ENCODE assay signal across 14 cellular contexts in genomic region chr4:38855466-38855865, GRCh38. TPM values are rescaled to one million over a fixed set of nuclear protein-coding genes. Genes with fewer than 3 reads are reported as not detected.
DNase-seq lines count a peak whose midpoint lies in the region; ATAC-seq and TF ChIP-seq lines count a peak whose summit lies in the region.
"Had no signal": no experiment of that assay in that cellular context is flagged by ENCODE, and none has a peak within 500 bp of the region (broad histone marks: within the 10 kb centered on the region; RNA-seq: fewer than 3 reads in every experiment).

No MANE protein-coding gene starts in this region.

- H3K9ac ChIP-seq in mammary epithelial cell (ENCODE audit: insufficient read depth, low read length), result no peak overlapping the region
- H3K9ac ChIP-seq: BLaER1 had no signal

- peak overlapping the region; percentile 75 for H3K4me3 Mint-ChIP-seq in MCF 10A (ENCODE audit: unreplicated experiment)
- H3K4me3 Mint-ChIP-seq in effector memory CD8-positive, alpha-beta T cell, result peak overlapping the region; percentile 51 to 70
- H3K4me3 Mint-ChIP-seq: H9 had no signal

- no peaks in the 10 kb centered on the region for H3K36me3 Mint-ChIP-seq in MCF 10A (ENCODE audit: insufficient read depth, unreplicated experiment)
- H3K36me3 Mint-ChIP-seq in effector memory CD8-positive, alpha-beta T cell (ENCODE audit: insufficient read depth), result no peaks in the 10 kb centered on the region

- POLR2A ChIA-PET in MCF 10A (lab: Yijun Ruan, JAX) (interaction anchor here (0.6 to 3.8 kb wide), 18 partner anchors 9 to 536 kb away, joined by 3 to 35 read pairs (median 4); partner anchors contain the start of genes FAM114A1 and TLR1), OCI-LY7 (lab: Charles Lee) (interaction anchor here (0.8 to 3.6 kb wide), 15 partner anchors 10 to 134 kb away, joined by 3 to 32 read pairs (median 4); partner anchors contain the start of genes TLR1 and TLR10)

- peak; percentile 30 for DNase-seq in MCF 10A (ENCODE audit: unreplicated experiment)
- no peak for DNase-seq in mammary epithelial cell
- DNase-seq in OCI-LY7 (ENCODE audit: low spot score), result peak; percentile 37
- no peak for DNase-seq in effector memory CD8-positive, alpha-beta T cell
- DNase-seq in upper lobe of right lung, result no peak
- DNase-seq in testis, result no peak
- DNase-seq: activated gamma-delta T cell, H9, NCI-H226, sigmoid colon, uterus had no signal

- H3K79me2 ChIP-seq in mammary epithelial cell (ENCODE audit: insufficient read depth, low read length) (no peaks in the 10 kb centered on the region), OCI-LY7 (ENCODE audit: insufficient read depth, low read depth, low read length) (peaks cover 27% of the 10 kb centered on the region; the same call in 1 of the 2 replicates)

- no peak for ATAC-seq in effector memory CD8-positive, alpha-beta T cell (replicated peaks)
- ATAC-seq in upper lobe of right lung (no peak), GM18517 (IDR thresholded peaks at IDR 0.05; ENCODE audit: unreplicated experiment) (no peak), GM18520 (IDR thresholded peaks at IDR 0.05; ENCODE audit: unreplicated experiment) (no peak)

- H3K4me3 ChIP-seq in mammary epithelial cell (replicated peaks in 1 of 3; ENCODE audit: insufficient read depth in 1 of 3, low read depth in 2 of 3, low read length in 3 of 3) (no peak overlapping the region), OCI-LY7 (ENCODE audit: low read depth, low read length, poor library complexity, severe bottlenecking) (peak overlapping the region; percentile 71), upper lobe of right lung (peak overlapping the region; percentile 36), testis (no peak overlapping the region)
- H3K4me3 ChIP-seq: BLaER1 had no signal

- H3K4me1 Mint-ChIP-seq in MCF 10A (ENCODE audit: insufficient read depth, unreplicated experiment), result peaks cover 23% of the 10 kb centered on the region
- peaks cover 0 to 8% of the 10 kb centered on the region in 2 donors for H3K4me1 Mint-ChIP-seq in effector memory CD8-positive, alpha-beta T cell (ENCODE audit: low read depth in 2 of 2)

- in situ Hi-C loops in mammary epithelial cell (cut with MboI; ENCODE audit: low sequenced_read_pairs in 2 of 2), result no loop called here

- H3K9me3 ChIP-seq in mammary epithelial cell (replicated peaks; ENCODE audit: insufficient read depth, low read length), result no peaks in the 10 kb centered on the region
- H3K9me3 ChIP-seq in OCI-LY7 (ENCODE audit: low read length), result peaks cover 5% of the 10 kb centered on the region; the same call in 1 of the 2 replicates
- H3K9me3 ChIP-seq in upper lobe of right lung, result no peaks in the 10 kb centered on the region
- H3K9me3 ChIP-seq in testis, result no peaks in the 10 kb centered on the region
- H3K9me3 ChIP-seq: BLaER1, sigmoid colon, uterus had no signal

- H3K36me3 ChIP-seq in mammary epithelial cell (ENCODE audit: insufficient read depth, low read length) (no peaks in the 10 kb centered on the region), OCI-LY7 (ENCODE audit: insufficient read depth, low read length) (no peaks in the 10 kb centered on the region; the same call in 1 of the 2 replicates), upper lobe of right lung (no peaks in the 10 kb centered on the region), testis (ENCODE audit: low read depth, missing control alignments) (no peaks in the 10 kb centered on the region)
- H3K36me3 ChIP-seq: BLaER1, sigmoid colon, uterus had no signal

- H4K20me1 ChIP-seq in mammary epithelial cell (ENCODE audit: insufficient read depth, low read length) (no peaks in the 10 kb centered on the region), OCI-LY7 (ENCODE audit: insufficient read depth, low read length) (no peaks in the 10 kb centered on the region)
- H4K20me1 ChIP-seq: BLaER1 had no signal

- no peaks in the 10 kb centered on the region for H3K27me3 Mint-ChIP-seq in MCF 10A (ENCODE audit: insufficient read depth, unreplicated experiment)
- peaks cover 0 to under 1% of the 10 kb centered on the region in 2 donors for H3K27me3 Mint-ChIP-seq in effector memory CD8-positive, alpha-beta T cell

- TF ChIP-seq POLR2A in testis (IDR thresholded peaks at IDR 0.05), result no peak

- no peak overlapping the region for H3K27ac ChIP-seq in mammary epithelial cell (ENCODE audit: insufficient read depth, low read depth, low read length)
- H3K27ac ChIP-seq in OCI-LY7 (ENCODE audit: low read depth, low read length, poor library complexity, severe bottlenecking), result peak overlapping the region; percentile 77
- H3K27ac ChIP-seq in upper lobe of right lung, result peak overlapping the region; percentile 78
- H3K27ac ChIP-seq in testis, result no peak overlapping the region
- H3K27ac ChIP-seq: BLaER1 had no signal

- CTCF ChIA-PET in MCF 10A (lab: Yijun Ruan, JAX) (interaction anchor here (0.6 to 3.6 kb wide), 19 partner anchors 15 to 1911 kb away, joined by 3 to 50 read pairs (median 3); partner anchors contain the start of gene TLR1), mammary epithelial cell (lab: Charles Lee; ENCODE audit: low non-redundant PET) (no interaction called here), OCI-LY7 (lab: Charles Lee; ENCODE audit: unreplicated experiment) (interaction anchor here (0.8 to 1.2 kb wide), 2 partner anchors 96 to 98 kb away, joined by 4 to 6 read pairs; no protein-coding TSS in a partner anchor)

- H3K9me2 ChIP-seq in OCI-LY7 (ENCODE audit: insufficient read depth, low read length), result no peaks in the 10 kb centered on the region

- BruUV-seq in MCF 10A (replicated peaks; lab: Mats Ljungman, UMichigan), result no TSS peak
- BruUV-seq in mammary epithelial cell (replicated peaks; lab: Mats Ljungman, UMichigan), result no TSS peak
- no TSS peak for BruUV-seq in OCI-LY7 (replicated peaks; lab: Mats Ljungman, UMichigan)

- WGBS in mammary epithelial cell (ENCODE audit: low coverage, missing lambda C conversion rate), result 85% methylated on average over 5 of the region's 5 CpGs
- WGBS in testis, 2 donors, result 55 to 75% methylated on average over 5 of the region's 5 CpGs

- intact Hi-C loops in MCF 10A (cut with micrococcal nuclease), result loop anchor here (5.0 kb wide), 1 partner anchor 793 kb away; no protein-coding TSS in a partner anchor
- intact Hi-C loops in mammary epithelial cell (cut with micrococcal nuclease), result no loop called here
- intact Hi-C loops in OCI-LY7 (cut with micrococcal nuclease; ENCODE audit: unreplicated experiment), result no loop called here
- intact Hi-C loops in upper lobe of right lung (cut with DNase I), result no loop called here
- intact Hi-C loops in testis (cut with DNase I; ENCODE audit: low total_unique reads), result no loop called here

- dilution Hi-C loops in mammary epithelial cell (cut with HindIII; ENCODE audit: low sequenced_read_pairs), result no loop called here

- H3K9me3 Mint-ChIP-seq in MCF 10A (ENCODE audit: unreplicated experiment), result no peaks in the 10 kb centered on the region
- H3K9me3 Mint-ChIP-seq in effector memory CD8-positive, alpha-beta T cell, result no peaks in the 10 kb centered on the region

- no peak overlapping the region for H3K4me2 ChIP-seq in mammary epithelial cell (ENCODE audit: insufficient read depth, low read depth, low read length)
- H3K4me2 ChIP-seq in OCI-LY7 (ENCODE audit: low read length), result peak overlapping the region; percentile 96

- peaks cover 20% of the 10 kb centered on the region for H3K4me1 ChIP-seq in mammary epithelial cell (ENCODE audit: insufficient read depth, low read length)
- H3K4me1 ChIP-seq in OCI-LY7 (ENCODE audit: insufficient read depth, low read length, poor library complexity, severe bottlenecking), result peaks cover 44% of the 10 kb centered on the region
- H3K4me1 ChIP-seq in upper lobe of right lung, result no peaks in the 10 kb centered on the region
- no peaks in the 10 kb centered on the region for H3K4me1 ChIP-seq in testis

- no peaks in the 10 kb centered on the region for H3K27me3 ChIP-seq in mammary epithelial cell (ENCODE audit: insufficient read depth, low read length)
- no peaks in the 10 kb centered on the region for H3K27me3 ChIP-seq in upper lobe of right lung
- no peaks in the 10 kb centered on the region for H3K27me3 ChIP-seq in testis
- H3K27me3 ChIP-seq: BLaER1, sigmoid colon, uterus had no signal

- H2AFZ ChIP-seq in mammary epithelial cell (ENCODE audit: low read depth, low read length) (no peak overlapping the region), OCI-LY7 (ENCODE audit: low read length) (peak overlapping the region; percentile 84)

- H3K27ac Mint-ChIP-seq in MCF 10A (ENCODE audit: low read depth, unreplicated experiment), result peak overlapping the region; percentile 91
- H3K27ac Mint-ChIP-seq in effector memory CD8-positive, alpha-beta T cell, result no peak overlapping the region
- H3K27ac Mint-ChIP-seq: H9 had no signal

- TF ChIP-seq CTCF in MCF 10A (IDR thresholded peaks at IDR 0.05; ENCODE audit: unreplicated experiment) (no peak), mammary epithelial cell (conservative IDR thresholded peaks at IDR 0.05 in 1 of 2, IDR thresholded peaks at IDR 0.05 in 1 of 2; ENCODE audit: extremely low read depth in 1 of 2, insufficient read depth in 1 of 2, low read depth in 1 of 2, low read length in 2 of 2) (no peak), OCI-LY7 (conservative IDR thresholded peaks at IDR 0.05; ENCODE audit: low read length) (no peak), upper lobe of right lung (IDR thresholded peaks at IDR 0.05) (no peak), testis (IDR thresholded peaks at IDR 0.05) (no peak)

RNA-seq across cellular contexts. Expression of gene TLR6, which starts 1.2 kb away (rescaled TPM):
- 7.7 and 11.4 TPM in 2 replicates for total RNA-seq in MCF 10A (2022)
- total RNA-seq in mammary epithelial cell, result 1 to 10 TPM; 5.8 to 6.7 TPM
- polyA plus RNA-seq in mammary epithelial cell, result 0.53 TPM
- polyA minus RNA-seq in mammary epithelial cell, result not detected
- total RNA-seq in OCI-LY7 (2014; rRNA removed; shearing (Covaris generic)), result 1.5 TPM in 2 replicates
- total RNA-seq in OCI-LY7 (2022), result 7.1 and 9.2 TPM in 2 replicates
- 9.6 TPM for total RNA-seq in upper lobe of right lung
- 1 to 10 TPM in 1 of 2 donors, under 1 TPM in 1; 0.47 to 1.2 TPM for total RNA-seq in testis
- 1.8 TPM for polyA plus RNA-seq in testis (ENCODE audit: insufficient read depth, low read depth, low replicate concordance)

RNA-seq across cellular contexts. Expression of gene FAM114A1, which starts 12.1 kb away (rescaled TPM):
- total RNA-seq in MCF 10A (2022) (22.7 and 38.9 TPM in 2 replicates), mammary epithelial cell (100 to 1,000 TPM in 1 of 2 donors, 10 to 100 TPM in 1; 69.0 to 107 TPM), OCI-LY7 (2022) (not detected in 2 replicates), upper lobe of right lung (39.8 TPM), testis (10 to 100 TPM; 76.5 to 96.2 TPM)
- polyA plus RNA-seq in mammary epithelial cell (82.8 TPM), testis (ENCODE audit: insufficient read depth, low read depth, low replicate concordance) (30.9 TPM)
- 48.1 TPM for polyA minus RNA-seq in mammary epithelial cell
- total RNA-seq in OCI-LY7 (2014; rRNA removed; shearing (Covaris generic)), result not detected in 2 replicates

RNA-seq across cellular contexts. Expression of gene TLR1, which starts 50.9 kb away (rescaled TPM):
- 1.9 and 2.2 TPM in 2 replicates for total RNA-seq in MCF 10A (2022)
- 1 to 10 TPM in 1 of 2 donors, under 1 TPM in 1; 0.49 to 3.7 TPM for total RNA-seq in mammary epithelial cell
- 0.40 TPM for polyA plus RNA-seq in mammary epithelial cell
- polyA minus RNA-seq in mammary epithelial cell, result not detected
- total RNA-seq in OCI-LY7 (2014; rRNA removed; shearing (Covaris generic)), result 3.3 and 3.8 TPM in 2 replicates
- total RNA-seq in OCI-LY7 (2022), result 6.0 and 7.4 TPM in 2 replicates
- total RNA-seq in upper lobe of right lung, result 26.4 TPM
- 1 to 10 TPM; 2.8 to 5.5 TPM for total RNA-seq in testis
- polyA plus RNA-seq in testis (ENCODE audit: insufficient read depth, low read depth, low replicate concordance), result 2.8 TPM
- total RNA-seq: H9 had no signal

Comparison
In these comparisons a context has a peak if more than half of its experiments do, and no peak if none do; other contexts are left out.
1. DNase-seq: peak in MCF 10A (single experiment) and OCI-LY7 (single experiment); none in mammary epithelial cell (single experiment), effector memory CD8-positive, alpha-beta T cell (0 of 3), upper lobe of right lung (single experiment) and testis (single experiment).
2. H3K27ac ChIP-seq: peak in OCI-LY7 (single experiment) and upper lobe of right lung (single experiment); none in mammary epithelial cell (single experiment) and testis (0 of 2).
3. H3K4me3 ChIP-seq: peak in OCI-LY7 (single experiment) and upper lobe of right lung (single experiment); none in mammary epithelial cell (0 of 3) and testis (0 of 2).
4. RNA of gene FAM114A1, which starts 12.1 kb away (total RNA-seq): 69.0 to 107 TPM in mammary epithelial cell, 76.5 to 96.2 TPM in testis, 39.8 TPM in upper lobe of right lung (single experiment) and 22.7 to 38.9 TPM in MCF 10A; not detected in OCI-LY7; every median in the first group is over 10 times any median in the second.